ENCODE assay signal across 15 cellular contexts in genomic region chr7:98856021-98856422, GRCh38. TPM values are rescaled to one million over a fixed set of nuclear protein-coding genes. Genes with fewer than 3 reads are reported as not detected.
A peak's percentile ranks its signal among the peaks of the same experiment; 100 is the strongest.
DNase-seq lines count a peak whose midpoint lies in the region; TF ChIP-seq lines count a peak whose summit lies in the region.
"Had no signal": no experiment of that assay in that cellular context is flagged by ENCODE, and none has a peak within 500 bp of the region (broad histone marks: within the 10 kb centered on the region; RNA-seq: fewer than 3 reads in every experiment).

No MANE protein-coding gene starts in this region.

- H3K4me3 ChIP-seq in AG10803 (ENCODE audit: low read length) = no peak overlapping the region
- H3K4me3 ChIP-seq in H7 (ENCODE audit: insufficient read depth, low read depth, low read length) = no peak overlapping the region
- no peak overlapping the region for H3K4me3 ChIP-seq in choroid plexus epithelial cell (ENCODE audit: low read depth, low read length)
- H3K4me3 ChIP-seq: HAP-1 had no signal

- peak; percentile 38 for DNase-seq in AG10803 (ENCODE audit: low read depth)
- DNase-seq in H7 = peak; percentile 21
- peak; percentile 34 for DNase-seq in choroid plexus epithelial cell (ENCODE audit: low read depth)
- peak; percentile 89 for DNase-seq in kidney tubule cell (ENCODE audit: low spot score)
- DNase-seq in NCI-H1930 (lab: John Stamatoyannopoulos, UW) = no peak
- no peak for DNase-seq in HFFc6
- no peak for DNase-seq in T1000 (lab: John Stamatoyannopoulos, UW)
- DNase-seq: CD8-positive, alpha-beta T cell; NCI-H1092 treated with DMSO at 0.1 percent for 48 hours; NCI-H1694; NCI-H345; PC-3; Right ventricle myocardium superior had no signal

- H3K27me3 Mint-ChIP-seq in HFFc6 (ENCODE audit: insufficient read depth) = peaks cover 4% of the 10 kb centered on the region; the same call in 1 of the 2 replicates

- H3K27ac Mint-ChIP-seq in HFFc6 = no peak overlapping the region
- H3K27ac Mint-ChIP-seq: CD8-positive, alpha-beta T cell had no signal

- peaks cover 28% of the 10 kb centered on the region for H3K4me1 Mint-ChIP-seq in HFFc6 (ENCODE audit: low read depth)

- H3K4me3 Mint-ChIP-seq in HFFc6 = no peak overlapping the region
- H3K4me3 Mint-ChIP-seq: CD8-positive, alpha-beta T cell had no signal

- peaks cover under 1% of the 10 kb centered on the region; the same call in 1 of the 2 replicates for H3K36me3 ChIP-seq in H7 (replicated peaks; ENCODE audit: control insufficient read depth, insufficient read depth, low read length)
- H3K36me3 ChIP-seq: HAP-1 had no signal

- H3K9me3 Mint-ChIP-seq in HFFc6 = no peaks in the 10 kb centered on the region
- H3K9me3 Mint-ChIP-seq: CD8-positive, alpha-beta T cell had no signal

- peaks cover 3% of the 10 kb centered on the region for H3K36me3 Mint-ChIP-seq in HFFc6 (ENCODE audit: low read depth)
- H3K36me3 Mint-ChIP-seq: CD8-positive, alpha-beta T cell had no signal

- H3K27me3 ChIP-seq in H7 (ENCODE audit: control insufficient read depth, insufficient read depth, low read length) = no peaks in the 10 kb centered on the region

- TF ChIP-seq CTCF in AG10803 (conservative IDR thresholded peaks at IDR 0.05; ENCODE audit: low read length) (no peak), choroid plexus epithelial cell (conservative IDR thresholded peaks at IDR 0.05; ENCODE audit: low read depth, low read length) (no peak), HFFc6 (IDR thresholded peaks at IDR 0.05) (no peak)

RNA-seq across cellular contexts. Expression of gene TMEM130, which starts 13.8 kb away (rescaled TPM):
- 0.24 and 0.37 TPM in 2 replicates for total RNA-seq in H7 (2014; rRNA removed; shearing (Covaris generic))
- total RNA-seq in HFFc6 (2021; fragmentation: NEBNext Ultra II Directional; extraction: Animal tissue kit (Norgen Biotek cat#: 25700)) = 10 to 100 TPM in 5 of 6 experiments, 1 to 10 TPM in 1; 5.6 to 13.1 (median 11.8) TPM
- total RNA-seq: CD8-positive, alpha-beta T cell; HT1080; PC-3; Right ventricle myocardium superior had no signal

RNA-seq across cellular contexts. Expression of gene TRRAP, which starts 22.3 kb away (rescaled TPM):
- 13.0 and 15.1 TPM in 2 replicates for total RNA-seq in H7 (2014; rRNA removed; shearing (Covaris generic))
- 10 to 100 TPM; 26.6 to 35.5 (median 28.7) TPM for total RNA-seq in HFFc6 (2021; fragmentation: NEBNext Ultra II Directional; extraction: Animal tissue kit (Norgen Biotek cat#: 25700))

Comparison
In these comparisons a context has a peak if more than half of its experiments do, and no peak if none do; other contexts are left out.
1. DNase-seq: peak in AG10803 (single experiment), H7 (single experiment), choroid plexus epithelial cell (single experiment) and kidney tubule cell (single experiment); none in NCI-H1930 (0 of 2), HFFc6 (single experiment) and T1000 (single experiment).